In genomic region chr10:119306514-119306951, GRCh38 we compare ENCODE assay signal across 1 cellular context.
TF ChIP-seq lines count a peak whose summit lies in the region.

No MANE protein-coding gene starts in this region.

TF ChIP-seq in GM12878, 131 proteins besides CTCF, POLR2A, EP300 and RAD21 (continued from another document):
- TF ChIP-seq ZBTB11 (CRISPR knock-in tag; IDR thresholded peaks at IDR 0.05) (no peak), EED (IDR thresholded peaks at IDR 0.05; ENCODE audit: low read depth) (peak; percentile 73), ATF7 (IDR thresholded peaks at IDR 0.05; ENCODE audit: low read depth) (no peak; the same call in none of the 2 replicates), CHD1 (IDR thresholded peaks at IDR 0.05; ENCODE audit: low read depth, low read length) (no peak), TBL1XR1 (IDR thresholded peaks at IDR 0.05; ENCODE audit: low read depth, low read length) (no peak), JUNB (IDR thresholded peaks at IDR 0.05) (peak; percentile 38; the same call in 1 of the 2 replicates), MEF2B (IDR thresholded peaks at IDR 0.05; ENCODE audit: partially characterized antibody, poor library complexity, severe bottlenecking) (peak; percentile 20), HDAC6 (IDR thresholded peaks at IDR 0.05; ENCODE audit: unreplicated experiment) (no peak), BACH1 (IDR thresholded peaks at IDR 0.05; ENCODE audit: borderline replicate concordance) (peak; percentile 14; the same call in 1 of the 2 replicates)
